Comparison of ENCODE assay signal across 7 cellular contexts in genomic region chr22:21468194-21469096, GRCh38. TPM values are rescaled to one million over a fixed set of nuclear protein-coding genes. Genes with fewer than 3 reads are reported as not detected.
DNase-seq lines count a peak whose midpoint lies in the region; ATAC-seq and TF ChIP-seq lines count a peak whose summit lies in the region.
"Not testable (repeated sequence)": the region's sequence is repeated elsewhere in the genome, so short reads cannot be mapped to it uniquely, and the experiment has no call there.

No MANE protein-coding gene starts in this region.

- ATAC-seq in GM19025 (IDR thresholded peaks at IDR 0.05; ENCODE audit: low read depth, unreplicated experiment): peak; percentile 74
- peak; percentile 77 for ATAC-seq in HG03025 (IDR thresholded peaks at IDR 0.05; ENCODE audit: low FRiP score, unreplicated experiment)
- peak; percentile 81 to 88 for ATAC-seq in activated T-cell treated with anti-CD3 and anti-CD28 coated beads, Interleukin-2, amount 50 U/mL, for 4 hours
- peak; percentile 95 for ATAC-seq in lung (ENCODE audit: insufficient read depth, low FRiP score)

- peak overlapping the region; percentile 98 for H3K27ac Mint-ChIP-seq in endodermal cell

- not testable (repeated sequence) for H2AFZ ChIP-seq in PC-9

- H3F3A ChIP-seq in PC-9 (ENCODE audit: insufficient read depth, low read depth): not testable (repeated sequence)

- H3K9me3 ChIP-seq in PC-9 (ENCODE audit: insufficient read depth, low read depth); endodermal cell (ENCODE audit: control insufficient read depth, low read length); lung (ENCODE audit: control insufficient read depth in 2 of 2, insufficient read depth in 1 of 2, low read length in 1 of 2): not testable (repeated sequence)

- peak; percentile 81 to 82 for DNase-seq in PC-9
- DNase-seq in activated T-cell treated with anti-CD3 and anti-CD28 coated beads, Interleukin-2, amount 50 U/mL, for 4 hours: peak; percentile 90
- peak; percentile 93 for DNase-seq in endodermal cell
- DNase-seq in lung (ENCODE audit: low spot score): peak; percentile 94
- peak; percentile 92 for DNase-seq in stimulated activated CD4-positive, alpha-beta T cell treated with anti-CD3 and anti-CD28 coated beads, Interleukin-15, amount 100 ng/mL, for 24 hours

- H3K36me3 Mint-ChIP-seq in activated T-cell treated with anti-CD3 and anti-CD28 coated beads, Interleukin-2, amount 50 U/mL, for 4 hours (ENCODE audit: insufficient read depth); endodermal cell (ENCODE audit: low read depth): not testable (repeated sequence)

- H3K4me1 Mint-ChIP-seq in activated T-cell treated with anti-CD3 and anti-CD28 coated beads, Interleukin-2, amount 50 U/mL, for 4 hours (ENCODE audit: low read depth); endodermal cell: not testable (repeated sequence)

- not testable (repeated sequence) for H3K36me3 ChIP-seq in PC-9 (ENCODE audit: low read depth); endodermal cell (ENCODE audit: control insufficient read depth, insufficient read depth, low read length); lung (ENCODE audit: control insufficient read depth in 2 of 2, insufficient read depth in 2 of 2, low read length in 2 of 2)

- BruUV-seq in PC-9 (replicated peaks; lab: Mats Ljungman, UMichigan): not testable (repeated sequence)

- H3K4me3 ChIP-seq in PC-9; endodermal cell (ENCODE audit: low read length): not testable (repeated sequence)
- H3K4me3 ChIP-seq in lung: peak overlapping the region; percentile 21

- H3K9me3 Mint-ChIP-seq in activated T-cell treated with anti-CD3 and anti-CD28 coated beads, Interleukin-2, amount 50 U/mL, for 4 hours; endodermal cell: not testable (repeated sequence)

- 0% methylated on average over 7 of the region's 60 CpGs; no CpG with 5 or more reads in 1 of the 2 experiments for WGBS in endodermal cell (ENCODE audit: insufficient coverage in 1 of 2, insufficient read length in 1 of 2), 2 experiments
- 0% methylated on average over 7 to 11 of the region's 60 CpGs for WGBS in lung, 2 donors

- POLR2A ChIA-PET in PC-9 (lab: Charles Lee; ENCODE audit: unreplicated experiment): not testable (repeated sequence)

- not testable (repeated sequence) for H3K4me1 ChIP-seq in PC-9 (replicated peaks; ENCODE audit: insufficient read depth); endodermal cell (ENCODE audit: control insufficient read depth, insufficient read depth, low read length); lung (ENCODE audit: control insufficient read depth in 2 of 2, insufficient read depth in 2 of 2, low read length in 2 of 2)

- H3K9me2 ChIP-seq in PC-9 (ENCODE audit: insufficient read depth): not testable (repeated sequence)

- TF ChIP-seq CTCF in PC-9 (conservative IDR thresholded peaks at IDR 0.05); endodermal cell (conservative IDR thresholded peaks at IDR 0.05); lung (IDR thresholded peaks at IDR 0.05; ENCODE audit: control extremely low read depth, extremely low read depth): not testable (repeated sequence)

- H3K4me3 Mint-ChIP-seq in activated T-cell treated with anti-CD3 and anti-CD28 coated beads, Interleukin-2, amount 50 U/mL, for 4 hours: peak overlapping the region; percentile 83
- peak overlapping the region; percentile 62 for H3K4me3 Mint-ChIP-seq in endodermal cell

- CTCF ChIA-PET in PC-9 (lab: Charles Lee): not testable (repeated sequence)

- H4K20me1 ChIP-seq in PC-9 (ENCODE audit: insufficient read depth): not testable (repeated sequence)

- intact Hi-C loops in PC-9 (cut with micrococcal nuclease; ENCODE audit: unreplicated experiment): not testable (repeated sequence)

- not testable (repeated sequence) for H3K9ac ChIP-seq in endodermal cell (ENCODE audit: extremely low read depth, low read length, poor library complexity, severe bottlenecking)

- not testable (repeated sequence) for H3K4me2 ChIP-seq in PC-9

- not testable (repeated sequence) for H3K27ac ChIP-seq in PC-9; endodermal cell (ENCODE audit: low read depth, low read length)
- peak overlapping the region in 1 of 2 donors; percentile 47 for H3K27ac ChIP-seq in lung (ENCODE audit: low read depth in 1 of 2, low read length in 1 of 2)

- H3K79me2 ChIP-seq in PC-9 (ENCODE audit: low read depth): not testable (repeated sequence)

- not testable (repeated sequence) for H3K27me3 Mint-ChIP-seq in activated T-cell treated with anti-CD3 and anti-CD28 coated beads, Interleukin-2, amount 50 U/mL, for 4 hours (ENCODE audit: low read depth); endodermal cell (ENCODE audit: insufficient read depth)

- not testable (repeated sequence) for H3K27me3 ChIP-seq in PC-9 (ENCODE audit: insufficient read depth, low read depth); endodermal cell (ENCODE audit: control insufficient read depth, insufficient read depth, low read length, poor library complexity, severe bottlenecking); lung (ENCODE audit: control insufficient read depth, insufficient read depth)

RNA-seq across cellular contexts. Expression of gene TMEM191C, which starts 1.3 kb away (rescaled TPM):
- total RNA-seq in PC-9 (2021): 4.0 TPM in 2 replicates
- under 1 TPM; 0.23 to 0.87 (median 0.53) TPM for total RNA-seq in activated T-cell treated with anti-CD3 and anti-CD28 coated beads, Interleukin-2, amount 50 U/mL, for 4 hours
- 1 to 10 TPM; 4.0 to 4.4 TPM for total RNA-seq in endodermal cell
- 4.3 TPM for polyA plus RNA-seq in endodermal cell (2013, experiment 1 of 2)
- 1.9 TPM for polyA plus RNA-seq in endodermal cell (2013, experiment 2 of 2)
- total RNA-seq in lung: 1 to 10 TPM in 1 of 2 donors, under 1 TPM in 1; 0.31 to 4.7 TPM
- 1 to 10 TPM; 1.7 to 2.3 TPM for polyA plus RNA-seq in lung

RNA-seq across cellular contexts. Expression of gene HIC2, which starts 51.3 kb away (rescaled TPM):
- total RNA-seq in PC-9 (2021) (3.5 and 4.2 TPM in 2 replicates), endodermal cell (10 to 100 TPM; 38.5 to 45.6 TPM), lung (1 to 10 TPM; 3.8 to 6.1 TPM)
- total RNA-seq in activated T-cell treated with anti-CD3 and anti-CD28 coated beads, Interleukin-2, amount 50 U/mL, for 4 hours: 1 to 10 TPM; 8.1 to 8.8 (median 8.2) TPM
- 24.9 TPM for polyA plus RNA-seq in endodermal cell (2013, experiment 1 of 2)
- polyA plus RNA-seq in endodermal cell (2013, experiment 2 of 2): 22.4 TPM
- 1 to 10 TPM; 1.8 to 1.9 TPM for polyA plus RNA-seq in lung
